Comparison of ENCODE assay signal across 10 cellular contexts in genomic region chr5:163489055-163489744, GRCh38. TPM values are rescaled to one million over a fixed set of nuclear protein-coding genes. Genes with fewer than 3 reads are reported as not detected.
DNase-seq lines count a peak whose midpoint lies in the region; ATAC-seq, FAIRE-seq and TF ChIP-seq lines count a peak whose summit lies in the region.
"Had no signal": no experiment of that assay in that cellular context is flagged by ENCODE, and none has a peak within 500 bp of the region (broad histone marks: within the 10 kb centered on the region; RNA-seq: fewer than 3 reads in every experiment).

No MANE protein-coding gene starts in this region.

- intact Hi-C loops in right cardiac atrium (cut with DNase I) = no loop called here
- intact Hi-C loops in head of caudate nucleus (cut with DNase I) = no loop called here

- no peak for ATAC-seq in right cardiac atrium

- no peaks in the 10 kb centered on the region for H3K27me3 ChIP-seq in cardiac muscle cell
- H3K27me3 ChIP-seq in right cardiac atrium (ENCODE audit: control insufficient read depth, insufficient read depth) = no peaks in the 10 kb centered on the region
- H3K27me3 ChIP-seq in small intestine (ENCODE audit: control insufficient read depth in 2 of 2, insufficient read depth in 2 of 2, low read length in 2 of 2) = no peaks in the 10 kb centered on the region

- H3K36me3 ChIP-seq in cardiac muscle cell (peaks cover 2% of the 10 kb centered on the region), small intestine (ENCODE audit: control insufficient read depth in 2 of 2, insufficient read depth in 2 of 2, low read length in 2 of 2) (no peaks in the 10 kb centered on the region)

- DNase-seq in cardiac muscle cell (ENCODE audit: low read depth in 1 of 2, low spot score in 1 of 2) (peak in 1 of 2 donors; percentile 74), right cardiac atrium (no peak), OCI-M1 (lab: John Stamatoyannopoulos, UW) (peak; percentile 13), fibroblast of gingiva (ENCODE audit: low read depth) (peak; percentile 47), small intestine (peak; percentile 20), C1 segment of cervical spinal cord (lab: John Stamatoyannopoulos, UW) (no peak), head of caudate nucleus (no peak)
- no peak for DNase-seq in effector CD4-positive, alpha-beta T cell
- DNase-seq: activated CD8-positive, alpha-beta memory T cell treated with anti-CD3 and anti-CD28 coated beads for 24 hours; effector CD8-positive, alpha-beta T cell had no signal

- H3K9me3 ChIP-seq in cardiac muscle cell (ENCODE audit: low read depth) (no peaks in the 10 kb centered on the region), right cardiac atrium (ENCODE audit: control insufficient read depth, low read length) (no peaks in the 10 kb centered on the region), small intestine (ENCODE audit: control insufficient read depth, low read depth) (no peaks in the 10 kb centered on the region)

- peak; percentile 57 for TF ChIP-seq CTCF in cardiac muscle cell (IDR thresholded peaks at IDR 0.05; ENCODE audit: low read depth, low read length)

- H3K4me3 ChIP-seq in cardiac muscle cell = no peak overlapping the region
- no peak overlapping the region for H3K4me3 ChIP-seq in right cardiac atrium (ENCODE audit: low read length)
- H3K4me3 ChIP-seq in small intestine (ENCODE audit: low read depth in 1 of 2, low read length in 2 of 2) = no peak overlapping the region

- H3K4me1 ChIP-seq in cardiac muscle cell (ENCODE audit: low read depth) (no peaks in the 10 kb centered on the region), right cardiac atrium (ENCODE audit: control insufficient read depth, insufficient read depth, low read length) (no peaks in the 10 kb centered on the region), small intestine (ENCODE audit: control insufficient read depth in 2 of 2, insufficient read depth in 1 of 2, low read depth in 1 of 2, low read length in 1 of 2) (no peaks in the 10 kb centered on the region)

- WGBS in right cardiac atrium = 80% methylated on average over 6 of the region's 6 CpGs
- whole genome bisulfite sequencing in small intestine, 3 donors = 91 to 93% (median 92%) methylated on average over 6 of the region's 6 CpGs

- no peak for FAIRE-seq in small intestine (lab: Jason Lieb, UNC)

- H3K27ac ChIP-seq in cardiac muscle cell (no peak overlapping the region), right cardiac atrium (ENCODE audit: low read length) (no peak overlapping the region), small intestine (ENCODE audit: low read depth in 1 of 2, low read length in 1 of 2) (no peak overlapping the region)

RNA-seq across cellular contexts. Expression of gene MAT2B, which starts 16.2 kb away (rescaled TPM):
- 30.2 and 32.5 TPM in 2 replicates for total RNA-seq in cardiac muscle cell
- polyA plus RNA-seq in cardiac muscle cell = 38.3 and 52.4 TPM in 2 replicates
- total RNA-seq in right cardiac atrium = 10 to 100 TPM; 60.5 to 90.4 (median 75.3) TPM
- 68.2 TPM for polyA plus RNA-seq in right cardiac atrium
- 10 to 100 TPM; 71.5 to 89.9 (median 76.2) TPM for polyA plus RNA-seq in small intestine

RNA-seq across cellular contexts. Expression of gene HMMR, which starts 28.8 kb away (rescaled TPM):
- total RNA-seq in cardiac muscle cell (7.8 and 46.5 TPM in 2 replicates), right cardiac atrium (1 to 10 TPM in 2 of 4 donors, under 1 TPM in 2; 0.39 to 1.5 (median 0.84) TPM)
- polyA plus RNA-seq in cardiac muscle cell (7.8 and 36.2 TPM in 2 replicates), right cardiac atrium (0.34 TPM), small intestine (10 to 100 TPM in 1 of 3 donors, 1 to 10 TPM in 2; 1.1 to 22.5 (median 1.3) TPM)

RNA-seq across cellular contexts. Expression of gene NUDCD2, which starts 29.3 kb away (rescaled TPM):
- total RNA-seq in cardiac muscle cell = 9.2 and 16.5 TPM in 2 replicates
- 78.6 and 117 TPM in 2 replicates for polyA plus RNA-seq in cardiac muscle cell
- total RNA-seq in right cardiac atrium = 10 to 100 TPM; 12.9 to 17.3 (median 14.9) TPM
- 4.2 TPM for polyA plus RNA-seq in right cardiac atrium
- polyA plus RNA-seq in small intestine = 10 to 100 TPM in 1 of 3 donors, 1 to 10 TPM in 2; 4.1 to 10.9 (median 4.2) TPM

RNA-seq across cellular contexts. Expression of gene CCNG1, which starts 51.8 kb away (rescaled TPM):
- total RNA-seq in cardiac muscle cell (120 and 155 TPM in 2 replicates), right cardiac atrium (100 to 1,000 TPM in 2 of 4 donors, 10 to 100 TPM in 2; 88.5 to 116 (median 99.4) TPM)
- polyA plus RNA-seq in cardiac muscle cell (134 and 181 TPM in 2 replicates), right cardiac atrium (77.4 TPM), small intestine (100 to 1,000 TPM; 126 to 266 (median 262) TPM)

Comparison
In these comparisons a context has a peak if more than half of its experiments do, and no peak if none do; other contexts are left out.
1. DNase-seq: peak in OCI-M1 (single experiment), fibroblast of gingiva (single experiment) and small intestine (single experiment); none in right cardiac atrium (0 of 3), C1 segment of cervical spinal cord (0 of 14), head of caudate nucleus (0 of 42) and effector CD4-positive, alpha-beta T cell (single experiment).